19 cellular contexts compared by ENCODE assay signal in genomic region chr15:48120751-48121150, GRCh38. TPM values are rescaled to one million over a fixed set of nuclear protein-coding genes. Genes with fewer than 3 reads are reported as not detected.
A peak's percentile ranks its signal among the peaks of the same experiment; 100 is the strongest.
DNase-seq lines count a peak whose midpoint lies in the region; ATAC-seq and TF ChIP-seq lines count a peak whose summit lies in the region.
"Had no signal": no experiment of that assay in that cellular context is flagged by ENCODE, and none has a peak within 500 bp of the region (broad histone marks: within the 10 kb centered on the region; RNA-seq: fewer than 3 reads in every experiment).

Gene SLC24A5 (plus strand): TSS chr15:48120990. CDS start chr15:48121045, 55 bp downstream.

- intact Hi-C loops in esophagus muscularis mucosa (cut with DNase I), result no loop called here

- no peaks in the 10 kb centered on the region for H4K20me1 ChIP-seq in Karpas-422 (ENCODE audit: insufficient read depth, low read depth, low read length)

- H3K9me3 ChIP-seq in Karpas-422 (ENCODE audit: low read length), result no peaks in the 10 kb centered on the region
- H3K9me3 ChIP-seq in esophagus muscularis mucosa, result no peaks in the 10 kb centered on the region

- H3K36me3 ChIP-seq in Karpas-422 (ENCODE audit: insufficient read depth, low read length) (no peaks in the 10 kb centered on the region), esophagus muscularis mucosa (no peaks in the 10 kb centered on the region)

- H3K4me3 ChIP-seq in Karpas-422 (ENCODE audit: low read length) (no peak within 1 kb of the TSS), esophagus muscularis mucosa (no peak within 1 kb of the TSS)

- H3K27ac ChIP-seq in Karpas-422 (ENCODE audit: low read length), result no peak within 1 kb of the TSS
- H3K27ac ChIP-seq in esophagus muscularis mucosa (replicated peaks in 1 of 4), result no peak within 1 kb of the TSS
- H3K27ac ChIP-seq: C4-2B had no signal

- H3K9ac ChIP-seq in Karpas-422 (ENCODE audit: low read length), result no peak within 1 kb of the TSS

- peaks cover 13% of the 10 kb centered on the region for H3K4me1 ChIP-seq in Karpas-422 (ENCODE audit: low read length)
- H3K4me1 ChIP-seq in esophagus muscularis mucosa, result no peaks in the 10 kb centered on the region

- H3K27me3 ChIP-seq in Karpas-422 (ENCODE audit: low read length) (no peaks in the 10 kb centered on the region), esophagus muscularis mucosa (no peaks in the 10 kb centered on the region)

- TF ChIP-seq EP300 in esophagus muscularis mucosa (IDR thresholded peaks at IDR 0.05), result no peak

- H2AFZ ChIP-seq in Karpas-422 (ENCODE audit: low read length), result no peak within 1 kb of the TSS

- in situ Hi-C loops in SK-MEL-5 (cut with HindIII; ENCODE audit: low pct_unique_long_range_greater_than_20kb, low sequenced_read_pairs), result no loop called here

- TF ChIP-seq POLR2A in esophagus muscularis mucosa (IDR thresholded peaks at IDR 0.05; ENCODE audit: low read depth), result no peak

- no peak for TF ChIP-seq CTCF in esophagus muscularis mucosa (IDR thresholded peaks at IDR 0.05)

- no peaks in the 10 kb centered on the region for H3K79me2 ChIP-seq in Karpas-422 (ENCODE audit: low read length)

- DNase-seq in Karpas-422, result no peak
- DNase-seq in SK-MEL-5 (ENCODE audit: low read depth, low spot score), result peak; percentile 92
- DNase-seq in esophagus muscularis mucosa (ENCODE audit: extremely low spot score), result peak; percentile 64
- DNase-seq in retina, result peak; percentile 21
- no peak for DNase-seq in SW480 (ENCODE audit: low spot score)
- DNase-seq: ACHN, DMS79, GOT3, KBM-7, NCI-H1436 treated with DMSO at 0.1 percent for 48 hours, NCI-H2029 treated with DMSO at 0.1 percent for 48 hours, NCI-H2171 treated with DMSO at 0.1 percent for 48 hours, NCI-H446, NCI-H526 treated with DMSO at 0.1 percent for 48 hours, SHP77 treated with DMSO at 0.1 percent for 48 hours had no signal

- WGBS in esophagus muscularis mucosa, result 71% methylated on average over 7 of the region's 7 CpGs

- no peaks in the 10 kb centered on the region for H3K9me2 ChIP-seq in Karpas-422 (replicated peaks; ENCODE audit: insufficient read depth, low read length)

- peak within 1 kb of the TSS; percentile 26 for H3K4me2 ChIP-seq in Karpas-422 (ENCODE audit: low read depth, low read length, poor library complexity, severe bottlenecking)

- ATAC-seq in GM21390 (IDR thresholded peaks at IDR 0.05; ENCODE audit: unreplicated experiment), result no peak
- ATAC-seq in HG02884 (IDR thresholded peaks at IDR 0.05; ENCODE audit: unreplicated experiment), result no peak

RNA-seq across cellular contexts. Expression of gene SLC24A5, which starts in this region (rescaled TPM):
- total RNA-seq in Karpas-422 (2014; rRNA removed; shearing (Covaris generic); ENCODE audit: low replicate concordance), result not detected in 2 replicates
- total RNA-seq in SK-MEL-5 (2014; rRNA removed; shearing (Covaris generic)), result 423 and 457 TPM in 2 replicates
- polyA plus RNA-seq in SK-MEL-5 (2015; cell fraction: cytosol; rRNA removed), result 105 and 118 TPM in 2 replicates
- polyA plus RNA-seq in SK-MEL-5 (2015; cell fraction: nucleus; rRNA removed), result 53.2 and 59.3 TPM in 2 replicates
- total RNA-seq in esophagus muscularis mucosa, result not detected
- total RNA-seq: OCI-LY7 had no signal

Comparison
In these comparisons a context has a peak if more than half of its experiments do, and no peak if none do; other contexts are left out.
1. RNA of gene SLC24A5 (total RNA-seq): 423 to 457 TPM in SK-MEL-5; not detected in Karpas-422 and not detected in esophagus muscularis mucosa; every median in the first group is over 100 times any median in the second.
2. Peak in DNase-seq in esophagus muscularis mucosa; RNA of the gene not detected or under 1 TPM.
3. DNase-seq: peak in SK-MEL-5 (single experiment) and retina (single experiment); none in Karpas-422 (single experiment) and SW480 (single experiment).